8 cellular contexts compared by ENCODE assay signal in genomic region chr3:129121792-129122696, GRCh38. TPM values are rescaled to one million over a fixed set of nuclear protein-coding genes. Genes with fewer than 3 reads are reported as not detected.
DNase-seq lines count a peak whose midpoint lies in the region; TF ChIP-seq lines count a peak whose summit lies in the region.

TSS of gene RAB43 (minus strand) at chr3:129121804. CDS start at chr3:129121489, 315 bp downstream.

- peak within 1 kb of the TSS; percentile 83 for H3K9ac ChIP-seq in rectal smooth muscle tissue (ENCODE audit: low read length)

- intact Hi-C loops in uterus (cut with DNase I; ENCODE audit: low total_unique reads), result no loop called here

- H3K27ac ChIP-seq in rectal smooth muscle tissue (ENCODE audit: low read depth, low read length) (peak within 1 kb of the TSS; percentile 92), uterus (peak within 1 kb of the TSS; percentile 87 to 95)

- no peaks in the 10 kb centered on the region for H3K9me3 ChIP-seq in uterus

- in situ Hi-C loops in astrocyte of the spinal cord (cut with HindIII; ENCODE audit: low sequenced_read_pairs), result no loop called here

- H3K4me1 ChIP-seq in rectal smooth muscle tissue (ENCODE audit: control insufficient read depth, insufficient read depth, low read length), result peaks cover 12% of the 10 kb centered on the region
- H3K4me1 ChIP-seq in uterus, result peaks cover 0 to 6% of the 10 kb centered on the region in 2 donors

- H3K36me3 ChIP-seq in rectal smooth muscle tissue (ENCODE audit: control insufficient read depth, insufficient read depth, low read length), result peaks cover 3% of the 10 kb centered on the region
- H3K36me3 ChIP-seq in uterus, result no peaks in the 10 kb centered on the region

- CTCF ChIA-PET in HEK293T (lab: Yijun Ruan, JAX), result interaction anchor here (1.0 to 2.7 kb wide), 2 partner anchors 40 to 123 kb away, joined by 5 to 9 read pairs; no protein-coding TSS in a partner anchor

- H3K4me3 ChIP-seq in astrocyte of the spinal cord (ENCODE audit: low read depth, low read length) (peak within 1 kb of the TSS; percentile 65), rectal smooth muscle tissue (ENCODE audit: low read length) (peak within 1 kb of the TSS; percentile 82), uterus (peak within 1 kb of the TSS; percentile 56 to 85)

- TF ChIP-seq POLR2A in uterus (IDR thresholded peaks at IDR 0.05), result no peak

- no peak for TF ChIP-seq CTCF in astrocyte of the spinal cord (IDR thresholded peaks at IDR 0.05; ENCODE audit: low read depth, low read length)
- no peak for TF ChIP-seq CTCF in uterus (IDR thresholded peaks at IDR 0.05)

- POLR2A ChIA-PET in HEK293T (lab: Yijun Ruan, JAX), result interaction anchor here (0.8 to 2.4 kb wide), 8 partner anchors 11 to 194 kb away, joined by 3 to 9 read pairs (median 4); partner anchors contain the start of genes COPG1 and HMCES

- no peaks in the 10 kb centered on the region for H3K27me3 ChIP-seq in rectal smooth muscle tissue (ENCODE audit: control insufficient read depth, insufficient read depth, low read length)
- no peaks in the 10 kb centered on the region for H3K27me3 ChIP-seq in uterus

- DNase-seq in ELF-1 (ENCODE audit: low read depth, low spot score) (peak; percentile 99), HEK293T (ENCODE audit: extremely low spot score) (peak; percentile 97), NCI-H1105 (lab: John Stamatoyannopoulos, UW) (peak; percentile 98), T1000 (lab: John Stamatoyannopoulos, UW) (peak; percentile 85), astrocyte of the spinal cord (ENCODE audit: low read depth, low spot score) (peak; percentile 81), hepatic stellate cell (ENCODE audit: low spot score) (peak; percentile 96), uterus (peak; percentile 93 to 94)

TF ChIP-seq in HEK293T, 16 proteins besides CTCF, POLR2A, EP300 and RAD21:
- TF ChIP-seq HDGF (IDR thresholded peaks at IDR 0.05; ENCODE audit: borderline replicate concordance), result no peak
- peak; percentile 98 for TF ChIP-seq SP1 (IDR thresholded peaks at IDR 0.05)

RNA-seq across cellular contexts. Expression of gene RAB43, which starts in this region (rescaled TPM):
- total RNA-seq in uterus, result 10 to 100 TPM; 10.8 to 38.2 (median 26.8) TPM

Comparison
In these comparisons a context has a peak if more than half of its experiments do, and no peak if none do; other contexts are left out.
1. Peak in every context shown above with its lines: DNase-seq, H3K4me3 ChIP-seq and H3K27ac ChIP-seq.